1 cellular context compared by ENCODE assay signal in genomic region chr4:169117591-169118081, GRCh38.
A peak's percentile ranks its signal among the peaks of the same experiment; 100 is the strongest.
TF ChIP-seq lines count a peak whose summit lies in the region.

No MANE protein-coding gene starts in this region.

TF ChIP-seq in SK-N-SH, 30 proteins besides CTCF, POLR2A, EP300 and RAD21 (continued from another document):
- TF ChIP-seq PBX3 (IDR thresholded peaks at IDR 0.05) (peak; percentile 39; the same call in 1 of the 2 replicates), MEF2A (IDR thresholded peaks at IDR 0.05; ENCODE audit: borderline replicate concordance, low read depth) (peak; percentile 74), JUND (IDR thresholded peaks at IDR 0.05) (peak; percentile 40; the same call in 1 of the 2 replicates), USF1 (IDR thresholded peaks at IDR 0.05; ENCODE audit: borderline replicate concordance, low read depth) (no peak)
